In the genomic region with DNA sequence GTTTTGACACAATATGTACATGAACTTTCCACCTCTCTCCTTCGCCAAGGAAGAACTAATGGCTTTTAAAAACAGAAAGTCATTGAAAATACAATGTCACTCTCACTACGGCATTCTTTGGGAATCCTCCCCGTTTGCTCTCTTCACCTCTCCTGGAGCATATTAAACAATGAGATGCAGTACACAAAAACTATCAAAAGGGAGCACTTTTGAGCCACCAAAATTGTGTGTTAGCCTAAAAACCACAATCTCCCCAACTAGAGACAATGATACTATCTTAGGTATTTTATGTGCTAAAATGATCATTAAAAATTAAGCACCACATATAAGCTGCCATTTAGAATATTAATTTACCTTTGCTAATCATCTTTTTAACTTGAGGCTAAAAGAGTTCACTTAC, we compare ENCODE assay signal across 8 cellular contexts.
DNase-seq lines count a peak whose midpoint lies in the region; FAIRE-seq and TF ChIP-seq lines count a peak whose summit lies in the region.

No MANE protein-coding gene starts in this region.

- FAIRE-seq in GM19239 (lab: Jason Lieb, UNC): no peak

- DNase-seq in DMS153 (lab: John Stamatoyannopoulos, UW): peak; percentile 36
- peak; percentile 47 for DNase-seq in HCEC 1CT
- DNase-seq in NCI-H748 (lab: John Stamatoyannopoulos, UW; ENCODE audit: unreplicated experiment): peak; percentile 4
- peak; percentile 26 for DNase-seq in fibroblast of mammary gland (ENCODE audit: low read depth)
- DNase-seq in NCI-H146 (lab: John Stamatoyannopoulos, UW): no peak
- no peak for DNase-seq in GM19239 (ENCODE audit: insufficient read length, low spot score)
- DNase-seq in NCI-H146 treated with DMSO at 0.1 percent for 48 hours (lab: John Stamatoyannopoulos, UW; ENCODE audit: unreplicated experiment): no peak
- DNase-seq in effector CD4-positive, alpha-beta T cell: no peak

- H3K4me3 ChIP-seq in fibroblast of mammary gland (ENCODE audit: control insufficient read depth, low read depth, low read length): no peak overlapping the region

- peak; percentile 42 for TF ChIP-seq CTCF in fibroblast of mammary gland (conservative IDR thresholded peaks at IDR 0.05; ENCODE audit: control insufficient read depth, insufficient read depth, low read depth, low read length)

Comparison
In these comparisons a context has a peak if more than half of its experiments do, and no peak if none do; other contexts are left out.
1. DNase-seq: peak in DMS153 (single experiment), HCEC 1CT (single experiment), NCI-H748 (single experiment) and fibroblast of mammary gland (single experiment); none in NCI-H146 (single experiment), GM19239 (single experiment), NCI-H146 treated with DMSO at 0.1 percent for 48 hours (single experiment) and effector CD4-positive, alpha-beta T cell (single experiment).